In the genomic region with DNA sequence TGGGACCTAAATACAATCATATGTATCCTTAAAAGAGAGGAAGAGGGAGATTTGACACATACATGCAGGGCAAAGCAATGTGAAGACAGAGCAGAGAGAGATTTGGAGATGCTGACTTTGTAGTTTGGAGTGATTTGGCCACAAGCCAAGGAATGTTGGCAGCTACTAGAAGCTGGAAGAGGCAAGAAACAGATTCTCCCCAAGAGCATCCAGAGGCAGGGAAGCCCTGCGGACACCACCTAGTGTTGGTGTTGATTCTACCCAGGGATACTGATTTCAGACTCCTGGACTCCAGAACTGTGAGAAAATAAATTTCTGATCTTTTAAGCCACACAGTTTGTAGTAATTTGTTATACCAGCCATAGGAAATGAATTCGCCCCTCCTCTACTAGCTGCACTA, we compare ENCODE assay signal across 9 cellular contexts.
A peak's percentile ranks its signal among the peaks of the same experiment; 100 is the strongest.
DNase-seq lines count a peak whose midpoint lies in the region; ATAC-seq, FAIRE-seq and TF ChIP-seq lines count a peak whose summit lies in the region.
"Had no signal": no experiment of that assay in that cellular context is flagged by ENCODE, and none has a peak within 500 bp of the region (broad histone marks: within the 10 kb centered on the region; RNA-seq: fewer than 3 reads in every experiment).

No MANE protein-coding gene starts in this region.

- TF ChIP-seq EP300 in HepG2 (IDR thresholded peaks at IDR 0.05; ENCODE audit: low read depth in 2 of 2, low read length in 2 of 2), result no peak
- TF ChIP-seq EP300 in HepG2 (CRISPR knock-in tag; IDR thresholded peaks at IDR 0.05; ENCODE audit: borderline replicate concordance), result no peak

- H3K79me2 ChIP-seq in HepG2 (ENCODE audit: insufficient read depth, low read length), result no peaks in the 10 kb centered on the region

- H3K27me3 ChIP-seq in liver (ENCODE audit: control insufficient read depth in 4 of 4, insufficient read depth in 4 of 4, low read length in 3 of 4) (peaks cover 0 to 3% (median 0%) of the 10 kb centered on the region in 4 donors), HepG2 (ENCODE audit: control insufficient read depth in 1 of 2, insufficient read depth in 2 of 2, low read length in 2 of 2) (no peaks in the 10 kb centered on the region), body of pancreas (no peaks in the 10 kb centered on the region), uterus (no peaks in the 10 kb centered on the region)

- H3K36me3 ChIP-seq in liver (ENCODE audit: control insufficient read depth in 4 of 4, insufficient read depth in 3 of 4, low read depth in 1 of 4, low read length in 3 of 4) (no peaks in the 10 kb centered on the region), HepG2 (replicated peaks in 1 of 2; ENCODE audit: control insufficient read depth in 1 of 2, insufficient read depth in 2 of 2, low read length in 2 of 2) (no peaks in the 10 kb centered on the region), body of pancreas (replicated peaks in 1 of 2; ENCODE audit: insufficient read depth in 1 of 2, low read depth in 2 of 2) (no peaks in the 10 kb centered on the region), uterus (no peaks in the 10 kb centered on the region)

- FAIRE-seq in HepG2 (lab: Jason Lieb, UNC), result no peak

- ATAC-seq in HepG2, result no peak
- no peak for ATAC-seq in body of pancreas
- ATAC-seq in HG02571 (IDR thresholded peaks at IDR 0.05; ENCODE audit: unreplicated experiment), result no peak

- no peaks in the 10 kb centered on the region for H3K9me3 ChIP-seq in liver (ENCODE audit: control insufficient read depth in 4 of 4, low read length in 3 of 4)
- no peaks in the 10 kb centered on the region for H3K9me3 ChIP-seq in HepG2 (ENCODE audit: low read length)
- H3K9me3 ChIP-seq in body of pancreas, result peaks cover 0 to 3% (median 0%) of the 10 kb centered on the region in 3 donors
- no peaks in the 10 kb centered on the region for H3K9me3 ChIP-seq in uterus

- intact Hi-C loops in HepG2 (cut with micrococcal nuclease; ENCODE audit: unreplicated experiment) (no loop called here), body of pancreas (cut with DNase I) (no loop called here), uterus (cut with DNase I; ENCODE audit: low total_unique reads) (no loop called here)

- no peak for DNase-seq in HepG2 (ENCODE audit: low spot score)
- peak; percentile 32 to 57 (median 46) for DNase-seq in body of pancreas
- peak; percentile 56 for DNase-seq in kidney tubule cell (ENCODE audit: low spot score)
- peak; percentile 61 to 70 for DNase-seq in uterus
- no peak for DNase-seq in stimulated activated CD4-positive, alpha-beta T cell treated with anti-CD3 and anti-CD28 coated beads, Interleukin-1b, Interleukin-23, amount 100 ng/mL, for 48 hours
- no peak for DNase-seq in activated CD4-positive, alpha-beta T cell treated with anti-CD3 and anti-CD28 coated beads, Interleukin-2, amount 50 U/mL, for 1 hour
- DNase-seq: NCI-H526 treated with DMSO at 0.1 percent for 48 hours had no signal

- no TSS peak for BruUV-seq in HepG2 (replicated peaks; lab: Mats Ljungman, UMichigan)

- CTCF ChIA-PET in HepG2 (lab: Yijun Ruan, JAX; ENCODE audit: low intra/inter-chr PET ratio, low total read pairs), result no interaction called here

- no peak overlapping the region for H2AFZ ChIP-seq in HepG2 (ENCODE audit: low read length)

- TF ChIP-seq CTCF in liver (IDR thresholded peaks at IDR 0.05; ENCODE audit: low read depth, low read length, missing input control) (no peak), HepG2 (CRISPR knock-in tag; IDR thresholded peaks at IDR 0.05) (no peak), body of pancreas (IDR thresholded peaks at IDR 0.05) (no peak), uterus (IDR thresholded peaks at IDR 0.05) (no peak)

- no peak overlapping the region for H3K27ac ChIP-seq in liver (ENCODE audit: low read depth in 1 of 2, low read length in 2 of 2)
- no peak overlapping the region for H3K27ac ChIP-seq in HepG2 (ENCODE audit: extremely low read length, insufficient read depth, low read length)
- H3K27ac ChIP-seq in body of pancreas, result no peak overlapping the region
- no peak overlapping the region for H3K27ac ChIP-seq in uterus

- H4K20me1 ChIP-seq in HepG2 (ENCODE audit: insufficient read depth, low read length), result no peaks in the 10 kb centered on the region

- WGBS in liver, result 74% methylated on average over 2 of the region's 2 CpGs
- 73% methylated on average over 2 of the region's 2 CpGs for WGBS in HepG2 (ENCODE audit: low lambda C conversion rate)
- 79 to 85% methylated on average over 2 of the region's 2 CpGs for WGBS in body of pancreas, 2 donors

- TF ChIP-seq RAD21 in liver (IDR thresholded peaks at IDR 0.05) (peak; percentile 48 to 67), HepG2 (CRISPR knock-in tag; IDR thresholded peaks at IDR 0.05) (no peak)

- POLR2A ChIA-PET in HepG2 (lab: Yijun Ruan, JAX), result no interaction called here

- no peak overlapping the region for H3K9ac ChIP-seq in liver (ENCODE audit: low read depth in 1 of 2, low read length in 2 of 2)
- H3K9ac ChIP-seq in HepG2 (ENCODE audit: insufficient read depth, low read depth, low read length), result no peak overlapping the region

- H3K4me1 ChIP-seq in liver (ENCODE audit: control insufficient read depth in 4 of 4, insufficient read depth in 4 of 4, low read length in 3 of 4) (no peaks in the 10 kb centered on the region), HepG2 (ENCODE audit: insufficient read depth, low read length) (peaks cover 14% of the 10 kb centered on the region), body of pancreas (peaks cover 17% of the 10 kb centered on the region), uterus (no peaks in the 10 kb centered on the region)

- TF ChIP-seq POLR2A in HepG2 (IDR thresholded peaks at IDR 0.05; ENCODE audit: insufficient read depth in 1 of 2, low read depth in 2 of 2, low read length in 2 of 2), result no peak
- TF ChIP-seq POLR2A in body of pancreas (IDR thresholded peaks at IDR 0.05), result no peak
- TF ChIP-seq POLR2A in uterus (IDR thresholded peaks at IDR 0.05), result no peak

- H3K4me2 ChIP-seq in HepG2 (ENCODE audit: low read depth, low read length), result no peak overlapping the region

- no peak overlapping the region for H3K4me3 ChIP-seq in liver (ENCODE audit: low read depth in 1 of 3, low read length in 3 of 3)
- H3K4me3 ChIP-seq in HepG2 (replicated peaks in 1 of 3; ENCODE audit: insufficient read depth in 1 of 3, low read depth in 2 of 3, low read length in 3 of 3), result no peak overlapping the region
- no peak overlapping the region for H3K4me3 ChIP-seq in body of pancreas
- no peak overlapping the region for H3K4me3 ChIP-seq in uterus

- in situ Hi-C loops in HepG2 (cut with HindIII; ENCODE audit: extremely low pct_ligation_motif_present, low pct_unique_long_range_greater_than_20kb), result no loop called here

TF ChIP-seq in liver, 16 proteins besides CTCF, POLR2A, EP300 and RAD21:
- TF ChIP-seq NR2F2 (IDR thresholded peaks at IDR 0.05), result peak; percentile 43
- no peak for TF ChIP-seq RXRA (IDR thresholded peaks at IDR 0.05)

TF ChIP-seq in HepG2, 621 proteins besides CTCF, POLR2A, EP300 and RAD21:
- TF ChIP-seq MEIS2 (CRISPR knock-in tag; IDR thresholded peaks at IDR 0.05) (no peak), HES4 (CRISPR knock-in tag; IDR thresholded peaks at IDR 0.05; ENCODE audit: borderline replicate concordance) (no peak), KLF11 (CRISPR knock-in tag; IDR thresholded peaks at IDR 0.05) (no peak), ZNF543 (CRISPR knock-in tag; IDR thresholded peaks at IDR 0.05) (no peak), CCDC6 (CRISPR knock-in tag; IDR thresholded peaks at IDR 0.05) (no peak), ZNF616 (CRISPR knock-in tag; IDR thresholded peaks at IDR 0.05; ENCODE audit: low read depth) (no peak), ZNF781 (CRISPR knock-in tag; IDR thresholded peaks at IDR 0.05; ENCODE audit: borderline replicate concordance, not compliant biosample characterization) (no peak), ZNF747 (CRISPR knock-in tag; IDR thresholded peaks at IDR 0.05; ENCODE audit: borderline replicate concordance) (no peak)
- TF ChIP-seq, protein P1, sequence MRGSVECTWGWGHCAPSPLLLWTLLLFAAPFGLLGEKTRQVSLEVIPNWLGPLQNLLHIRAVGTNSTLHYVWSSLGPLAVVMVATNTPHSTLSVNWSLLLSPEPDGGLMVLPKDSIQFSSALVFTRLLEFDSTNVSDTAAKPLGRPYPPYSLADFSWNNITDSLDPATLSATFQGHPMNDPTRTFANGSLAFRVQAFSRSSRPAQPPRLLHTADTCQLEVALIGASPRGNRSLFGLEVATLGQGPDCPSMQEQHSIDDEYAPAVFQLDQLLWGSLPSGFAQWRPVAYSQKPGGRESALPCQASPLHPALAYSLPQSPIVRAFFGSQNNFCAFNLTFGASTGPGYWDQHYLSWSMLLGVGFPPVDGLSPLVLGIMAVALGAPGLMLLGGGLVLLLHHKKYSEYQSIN (CRISPR knock-in tag; IDR thresholded peaks at IDR 0.05; ENCODE audit: borderline replicate concordance), result no peak
- TF ChIP-seq, protein P2, sequence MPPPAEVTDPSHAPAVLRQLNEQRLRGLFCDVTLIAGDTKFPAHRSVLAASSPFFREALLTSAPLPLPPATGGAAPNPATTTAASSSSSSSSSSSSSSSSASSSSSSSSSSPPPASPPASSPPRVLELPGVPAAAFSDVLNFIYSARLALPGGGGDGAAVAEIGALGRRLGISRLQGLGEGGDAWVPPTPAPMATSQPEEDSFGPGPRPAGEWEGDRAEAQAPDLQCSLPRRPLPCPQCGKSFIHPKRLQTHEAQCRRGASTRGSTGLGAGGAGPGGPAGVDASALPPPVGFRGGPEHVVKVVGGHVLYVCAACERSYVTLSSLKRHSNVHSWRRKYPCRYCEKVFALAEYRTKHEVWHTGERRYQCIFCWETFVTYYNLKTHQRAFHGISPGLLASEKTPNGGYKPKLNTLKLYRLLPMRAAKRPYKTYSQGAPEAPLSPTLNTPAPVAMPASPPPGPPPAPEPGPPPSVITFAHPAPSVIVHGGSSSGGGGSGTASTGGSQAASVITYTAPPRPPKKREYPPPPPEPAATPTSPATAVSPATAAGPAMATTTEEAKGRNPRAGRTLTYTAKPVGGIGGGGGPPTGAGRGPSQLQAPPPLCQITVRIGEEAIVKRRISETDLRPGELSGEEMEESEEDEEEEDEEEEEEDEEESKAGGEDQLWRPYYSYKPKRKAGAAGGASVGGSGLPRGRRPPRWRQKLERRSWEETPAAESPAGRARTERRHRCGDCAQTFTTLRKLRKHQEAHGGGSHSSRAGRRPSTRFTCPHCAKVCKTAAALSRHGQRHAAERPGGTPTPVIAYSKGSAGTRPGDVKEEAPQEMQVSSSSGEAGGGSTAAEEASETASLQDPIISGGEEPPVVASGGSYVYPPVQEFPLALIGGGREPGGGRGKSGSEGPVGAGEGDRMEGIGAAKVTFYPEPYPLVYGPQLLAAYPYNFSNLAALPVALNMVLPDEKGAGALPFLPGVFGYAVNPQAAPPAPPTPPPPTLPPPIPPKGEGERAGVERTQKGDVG (CRISPR knock-in tag; IDR thresholded peaks at IDR 0.05; ENCODE audit: borderline replicate concordance), result no peak
- TF ChIP-seq, protein P3, sequence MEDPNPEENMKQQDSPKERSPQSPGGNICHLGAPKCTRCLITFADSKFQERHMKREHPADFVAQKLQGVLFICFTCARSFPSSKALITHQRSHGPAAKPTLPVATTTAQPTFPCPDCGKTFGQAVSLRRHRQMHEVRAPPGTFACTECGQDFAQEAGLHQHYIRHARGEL (CRISPR knock-in tag; IDR thresholded peaks at IDR 0.05), result no peak

Comparison
In these comparisons a context has a peak if more than half of its experiments do, and no peak if none do; other contexts are left out.
1. DNase-seq: peak in body of pancreas (4 of 4), kidney tubule cell (single experiment) and uterus (2 of 2); none in HepG2 (single experiment), stimulated activated CD4-positive, alpha-beta T cell treated with anti-CD3 and anti-CD28 coated beads, Interleukin-1b, Interleukin-23, amount 100 ng/mL, for 48 hours (single experiment) and activated CD4-positive, alpha-beta T cell treated with anti-CD3 and anti-CD28 coated beads, Interleukin-2, amount 50 U/mL, for 1 hour (single experiment).